25 cellular contexts compared by ENCODE assay signal in the genomic region with DNA sequence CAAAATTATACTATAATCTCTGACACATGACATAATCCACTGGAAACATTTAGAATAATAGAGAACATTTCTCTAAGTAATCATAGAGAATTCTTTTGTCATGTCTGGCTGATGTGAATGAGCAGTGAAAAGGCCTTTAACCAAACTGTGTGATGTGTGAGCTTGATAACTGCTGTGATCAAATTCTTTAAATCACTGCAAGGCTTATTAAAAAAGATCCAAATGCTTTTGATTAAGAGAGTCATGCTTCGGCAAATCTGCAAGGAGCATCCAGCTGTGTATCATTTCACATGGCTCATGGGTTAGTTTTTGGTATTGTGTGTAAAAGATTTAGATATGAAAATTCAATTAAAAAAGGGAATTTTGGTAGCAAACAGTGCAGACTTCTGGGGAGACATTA.
"Had no signal": no experiment of that assay in that cellular context is flagged by ENCODE, and none has a peak within 500 bp of the region (broad histone marks: within the 10 kb centered on the region; RNA-seq: fewer than 3 reads in every experiment).

No MANE protein-coding gene starts in this region.

- H3K9me3 ChIP-seq: left ventricle myocardium inferior, ovary, right atrium auricular region, right lobe of liver, stomach, testis, thyroid gland, transverse colon, upper lobe of left lung, vagina had no signal

- H3K27me3 ChIP-seq: neural progenitor cell, ovary, right atrium auricular region, right lobe of liver, stomach, testis, thyroid gland, transverse colon, upper lobe of left lung, vagina had no signal

- DNase-seq: hypothalamus; immature natural killer cell; kidney; left ventricle myocardium inferior; mesendoderm; naive B cell; natural killer cell; nephron progenitor cell; ovary; right lobe of liver; stimulated activated CD4-positive, alpha-beta T cell treated with anti-CD3 and anti-CD28 coated beads, Interleukin-1b, Interleukin-23, amount 100 ng/mL, for 48 hours; stimulated activated CD4-positive, alpha-beta T cell treated with anti-CD3 and anti-CD28 coated beads, Interleukin-2, amount 100 ng/mL, for 48 hours; stimulated activated naive B cell treated with anti-CD40 and anti-IgM and Interleukin-4, amounts not matched to agents 10 μg/mL and 1 μg/mL and 100 μg/mL, for 72 hours; stimulated activated naive CD8-positive, alpha-beta T cell treated with anti-CD3 and anti-CD28 coated beads, Interleukin-15, Interleukin-2, amounts not matched to agents 100 U/mL and 50 U/mL, for 24 hours; stomach; testis; thyroid gland; transverse colon; upper lobe of left lung had no signal

- H3K9ac ChIP-seq: neural progenitor cell had no signal

- FAIRE-seq: islet of Langerhans, kidney had no signal

- H3K4me3 ChIP-seq: left ventricle myocardium inferior, lung, neural progenitor cell, ovary, right atrium auricular region, right lobe of liver, smooth muscle cell, stomach, testis, thyroid gland, transverse colon, upper lobe of left lung, vagina had no signal

- H3K36me3 ChIP-seq: left ventricle myocardium inferior, neural progenitor cell, ovary, right atrium auricular region, right lobe of liver, stomach, thyroid gland, transverse colon, upper lobe of left lung, vagina had no signal

- H3K4me1 ChIP-seq: left ventricle myocardium inferior, right atrium auricular region, right lobe of liver, stomach, testis, transverse colon, upper lobe of left lung, vagina had no signal
